ENCODE assay signal across 2 cellular contexts in the genomic region with DNA sequence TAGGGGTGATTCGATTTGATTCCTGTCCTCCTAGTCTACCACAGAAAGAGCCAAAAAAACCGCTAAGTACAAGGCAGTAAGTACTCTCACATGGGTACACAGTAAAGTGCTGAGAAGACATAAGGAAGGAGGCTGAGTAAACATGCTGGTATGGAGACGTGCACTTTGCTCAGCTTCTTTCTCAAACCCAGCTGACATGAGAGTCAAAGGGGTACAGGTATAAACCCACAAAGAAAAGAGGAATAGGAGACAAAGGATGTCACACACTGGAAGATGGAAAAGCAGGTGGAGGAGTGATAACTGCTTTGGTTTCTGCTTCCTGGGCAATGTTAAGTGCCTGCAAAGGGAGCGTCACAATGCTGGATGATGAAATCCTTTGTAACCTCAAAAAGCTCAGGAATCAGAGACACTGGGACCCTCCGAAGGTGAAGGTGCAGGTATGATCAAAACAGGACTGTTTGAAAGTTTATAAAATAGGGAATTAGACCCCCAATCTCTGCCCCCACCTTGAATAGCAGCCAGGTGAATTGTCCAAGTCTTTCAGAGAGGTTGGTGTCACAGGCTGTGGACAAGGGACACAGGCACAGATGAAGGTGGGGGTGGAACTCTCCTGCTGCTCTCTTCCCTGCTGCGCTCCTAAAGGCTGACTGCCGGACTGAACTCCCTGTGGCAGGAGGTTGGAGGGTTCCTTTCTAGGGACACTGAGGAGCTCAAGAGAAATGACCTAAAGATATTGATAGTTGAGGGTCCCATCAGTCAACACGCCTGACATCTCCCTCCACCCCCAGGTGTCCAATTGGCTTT.
A peak's percentile ranks its signal among the peaks of the same experiment; 100 is the strongest.
TF ChIP-seq lines count a peak whose summit lies in the region.

No MANE protein-coding gene starts in this region.

TF ChIP-seq in HepG2, 621 proteins besides CTCF, POLR2A, EP300 and RAD21:
- TF ChIP-seq, protein P1, sequence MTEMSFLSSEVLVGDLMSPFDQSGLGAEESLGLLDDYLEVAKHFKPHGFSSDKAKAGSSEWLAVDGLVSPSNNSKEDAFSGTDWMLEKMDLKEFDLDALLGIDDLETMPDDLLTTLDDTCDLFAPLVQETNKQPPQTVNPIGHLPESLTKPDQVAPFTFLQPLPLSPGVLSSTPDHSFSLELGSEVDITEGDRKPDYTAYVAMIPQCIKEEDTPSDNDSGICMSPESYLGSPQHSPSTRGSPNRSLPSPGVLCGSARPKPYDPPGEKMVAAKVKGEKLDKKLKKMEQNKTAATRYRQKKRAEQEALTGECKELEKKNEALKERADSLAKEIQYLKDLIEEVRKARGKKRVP (CRISPR knock-in tag; IDR thresholded peaks at IDR 0.05): peak in 1 of 2 experiments; percentile 91; a peak in 2 of 4 replicates
- TF ChIP-seq FOXA3 (CRISPR knock-in tag; IDR thresholded peaks at IDR 0.05): 0 out of 2 replicates have a peak, but pooled peaks have one; percentile 26
- TF ChIP-seq, protein P2, sequence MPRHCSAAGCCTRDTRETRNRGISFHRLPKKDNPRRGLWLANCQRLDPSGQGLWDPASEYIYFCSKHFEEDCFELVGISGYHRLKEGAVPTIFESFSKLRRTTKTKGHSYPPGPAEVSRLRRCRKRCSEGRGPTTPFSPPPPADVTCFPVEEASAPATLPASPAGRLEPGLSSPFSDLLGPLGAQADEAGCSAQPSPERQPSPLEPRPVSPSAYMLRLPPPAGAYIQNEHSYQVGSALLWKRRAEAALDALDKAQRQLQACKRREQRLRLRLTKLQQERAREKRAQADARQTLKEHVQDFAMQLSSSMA (CRISPR knock-in tag; IDR thresholded peaks at IDR 0.05): no peak

TF ChIP-seq in WTC11, 78 proteins besides CTCF, POLR2A, EP300 and RAD21 (continued from another document):
- TF ChIP-seq, protein P3, sequence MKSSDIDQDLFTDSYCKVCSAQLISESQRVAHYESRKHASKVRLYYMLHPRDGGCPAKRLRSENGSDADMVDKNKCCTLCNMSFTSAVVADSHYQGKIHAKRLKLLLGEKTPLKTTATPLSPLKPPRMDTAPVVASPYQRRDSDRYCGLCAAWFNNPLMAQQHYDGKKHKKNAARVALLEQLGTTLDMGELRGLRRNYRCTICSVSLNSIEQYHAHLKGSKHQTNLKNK (CRISPR knock-in tag; IDR thresholded peaks at IDR 0.05): no peak
- TF ChIP-seq ESRRA (CRISPR knock-in tag; IDR thresholded peaks at IDR 0.05; ENCODE audit: borderline replicate concordance): no peak
- TF ChIP-seq NR1H2 (CRISPR knock-in tag; IDR thresholded peaks at IDR 0.05): no peak
- peak; percentile 92 for TF ChIP-seq GABPB1 (CRISPR knock-in tag; IDR thresholded peaks at IDR 0.05)
- TF ChIP-seq, protein P4, sequence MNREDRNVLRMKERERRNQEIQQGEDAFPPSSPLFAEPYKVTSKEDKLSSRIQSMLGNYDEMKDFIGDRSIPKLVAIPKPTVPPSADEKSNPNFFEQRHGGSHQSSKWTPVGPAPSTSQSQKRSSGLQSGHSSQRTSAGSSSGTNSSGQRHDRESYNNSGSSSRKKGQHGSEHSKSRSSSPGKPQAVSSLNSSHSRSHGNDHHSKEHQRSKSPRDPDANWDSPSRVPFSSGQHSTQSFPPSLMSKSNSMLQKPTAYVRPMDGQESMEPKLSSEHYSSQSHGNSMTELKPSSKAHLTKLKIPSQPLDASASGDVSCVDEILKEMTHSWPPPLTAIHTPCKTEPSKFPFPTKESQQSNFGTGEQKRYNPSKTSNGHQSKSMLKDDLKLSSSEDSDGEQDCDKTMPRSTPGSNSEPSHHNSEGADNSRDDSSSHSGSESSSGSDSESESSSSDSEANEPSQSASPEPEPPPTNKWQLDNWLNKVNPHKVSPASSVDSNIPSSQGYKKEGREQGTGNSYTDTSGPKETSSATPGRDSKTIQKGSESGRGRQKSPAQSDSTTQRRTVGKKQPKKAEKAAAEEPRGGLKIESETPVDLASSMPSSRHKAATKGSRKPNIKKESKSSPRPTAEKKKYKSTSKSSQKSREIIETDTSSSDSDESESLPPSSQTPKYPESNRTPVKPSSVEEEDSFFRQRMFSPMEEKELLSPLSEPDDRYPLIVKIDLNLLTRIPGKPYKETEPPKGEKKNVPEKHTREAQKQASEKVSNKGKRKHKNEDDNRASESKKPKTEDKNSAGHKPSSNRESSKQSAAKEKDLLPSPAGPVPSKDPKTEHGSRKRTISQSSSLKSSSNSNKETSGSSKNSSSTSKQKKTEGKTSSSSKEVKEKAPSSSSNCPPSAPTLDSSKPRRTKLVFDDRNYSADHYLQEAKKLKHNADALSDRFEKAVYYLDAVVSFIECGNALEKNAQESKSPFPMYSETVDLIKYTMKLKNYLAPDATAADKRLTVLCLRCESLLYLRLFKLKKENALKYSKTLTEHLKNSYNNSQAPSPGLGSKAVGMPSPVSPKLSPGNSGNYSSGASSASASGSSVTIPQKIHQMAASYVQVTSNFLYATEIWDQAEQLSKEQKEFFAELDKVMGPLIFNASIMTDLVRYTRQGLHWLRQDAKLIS (CRISPR knock-in tag; IDR thresholded peaks at IDR 0.05; ENCODE audit: borderline replicate concordance): no peak
- no peak for TF ChIP-seq ZNF121 (CRISPR knock-in tag; IDR thresholded peaks at IDR 0.05)
- TF ChIP-seq, protein P5, sequence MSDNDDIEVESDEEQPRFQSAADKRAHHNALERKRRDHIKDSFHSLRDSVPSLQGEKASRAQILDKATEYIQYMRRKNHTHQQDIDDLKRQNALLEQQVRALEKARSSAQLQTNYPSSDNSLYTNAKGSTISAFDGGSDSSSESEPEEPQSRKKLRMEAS (CRISPR knock-in tag; IDR thresholded peaks at IDR 0.05): peak; percentile 48; the same call in 1 of the 2 replicates
- TF ChIP-seq HMGXB4 (CRISPR knock-in tag; IDR thresholded peaks at IDR 0.05): no peak
- no peak for TF ChIP-seq NR2C2 (CRISPR knock-in tag; IDR thresholded peaks at IDR 0.05)
- no peak for TF ChIP-seq E2F5 (CRISPR knock-in tag; IDR thresholded peaks at IDR 0.05)
- TF ChIP-seq RELA (CRISPR knock-in tag; IDR thresholded peaks at IDR 0.05; ENCODE audit: borderline replicate concordance): no peak
TF ChIP-seq in WTC11: peak in this region for 2.
